In genomic region chr2:126658316-126658909, GRCh38 we compare ENCODE assay signal across 1 cellular context.
TF ChIP-seq lines count a peak whose summit lies in the region.

No MANE protein-coding gene starts in this region.

TF ChIP-seq in SK-N-SH treated with all-trans-retinoic acid at 6 μM for 48 hours, 23 proteins besides CTCF, POLR2A, EP300 and RAD21:
- TF ChIP-seq PATZ1 (CRISPR knock-in tag; IDR thresholded peaks at IDR 0.05; ENCODE audit: borderline replicate concordance) (no peak), POU6F1 (CRISPR knock-in tag; IDR thresholded peaks at IDR 0.05; ENCODE audit: borderline replicate concordance, low read depth) (no peak), ZC3H10 (CRISPR knock-in tag; IDR thresholded peaks at IDR 0.05) (no peak), TOX (CRISPR knock-in tag; IDR thresholded peaks at IDR 0.05; ENCODE audit: borderline replicate concordance) (no peak), ZFP3 (CRISPR knock-in tag; IDR thresholded peaks at IDR 0.05) (no peak), SNAI2 (CRISPR knock-in tag; IDR thresholded peaks at IDR 0.05) (no peak), CSDC2 (CRISPR knock-in tag; IDR thresholded peaks at IDR 0.05) (no peak), BACH2 (CRISPR knock-in tag; IDR thresholded peaks at IDR 0.05; ENCODE audit: borderline replicate concordance) (no peak)
- TF ChIP-seq, protein P1, sequence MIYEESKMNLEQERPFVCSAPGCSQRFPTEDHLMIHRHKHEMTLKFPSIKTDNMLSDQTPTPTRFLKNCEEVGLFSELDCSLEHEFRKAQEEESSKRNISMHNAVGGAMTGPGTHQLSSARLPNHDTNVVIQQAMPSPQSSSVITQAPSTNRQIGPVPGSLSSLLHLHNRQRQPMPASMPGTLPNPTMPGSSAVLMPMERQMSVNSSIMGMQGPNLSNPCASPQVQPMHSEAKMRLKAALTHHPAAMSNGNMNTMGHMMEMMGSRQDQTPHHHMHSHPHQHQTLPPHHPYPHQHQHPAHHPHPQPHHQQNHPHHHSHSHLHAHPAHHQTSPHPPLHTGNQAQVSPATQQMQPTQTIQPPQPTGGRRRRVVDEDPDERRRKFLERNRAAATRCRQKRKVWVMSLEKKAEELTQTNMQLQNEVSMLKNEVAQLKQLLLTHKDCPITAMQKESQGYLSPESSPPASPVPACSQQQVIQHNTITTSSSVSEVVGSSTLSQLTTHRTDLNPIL (CRISPR knock-in tag; IDR thresholded peaks at IDR 0.05; ENCODE audit: low read depth) = no peak
